32 cellular contexts compared by ENCODE assay signal in genomic region chr12:15253990-15254389, GRCh38. TPM values are rescaled to one million over a fixed set of nuclear protein-coding genes. Genes with fewer than 3 reads are reported as not detected.
"Had no signal": no experiment of that assay in that cellular context is flagged by ENCODE, and none has a peak within 500 bp of the region (broad histone marks: within the 10 kb centered on the region; RNA-seq: fewer than 3 reads in every experiment).

No MANE protein-coding gene starts in this region.

- H3K36me3 ChIP-seq: ascending aorta, Peyer's patch had no signal

- H3K27ac Mint-ChIP-seq: activated CD4-positive, alpha-beta memory T cell treated with anti-CD3 and anti-CD28 coated beads, Interleukin-2, amount 10 ng/mL, durations not matched to agents 7 days and 5 days; activated naive CD8-positive, alpha-beta T cell treated with anti-CD3 and anti-CD28 coated beads for 36 hours; activated T-cell treated with anti-CD3 and anti-CD28 coated beads, Interleukin-2, amount 50 U/mL, for 72 hours; activated T-helper 17 cell treated with anti-CD3 and anti-CD28 coated beads, Interleukin-2, amount 50 U/mL, for 72 hours had no signal

- DNase-seq: activated CD4-positive, alpha-beta memory T cell treated with anti-CD3 and anti-CD28 coated beads, Interleukin-2, amount 10 ng/mL, durations not matched to agents 7 days and 5 days; activated CD4-positive, alpha-beta T cell treated with anti-CD3 and anti-CD28 coated beads for 1 hour; activated CD4-positive, alpha-beta T cell treated with anti-CD3 and anti-CD28 coated beads for 48 hours; activated CD4-positive, CD25-positive, alpha-beta regulatory T cell; activated effector memory CD4-positive, alpha-beta T cell treated with anti-CD3 and anti-CD28 coated beads, Interleukin-2, amount 50 U/mL, for 16 hours; activated naive CD4-positive, alpha-beta T cell; activated naive CD4-positive, alpha-beta T cell treated with anti-CD3 and anti-CD28 coated beads, Interleukin-2, amount 50 U/mL, for 16 hours; activated naive CD8-positive, alpha-beta T cell treated with anti-CD3 and anti-CD28 coated beads for 36 hours; activated T-cell treated with anti-CD3 and anti-CD28 coated beads, Interleukin-2, amount 50 U/mL, for 1 hour; activated T-cell treated with anti-CD3 and anti-CD28 coated beads, Interleukin-2, amount 50 U/mL, for 72 hours; amygdala; NCI-H1092 treated with DMSO at 0.1 percent for 48 hours; NCI-H146; NCI-H187; NCI-H2029 treated with DMSO at 0.1 percent for 48 hours; NCI-H2107; NCI-H2171; NCI-H510A; NCI-H526; NCI-H774; PC-3; Peyer's patch; Right ventricle myocardium superior; SW 1271; T-helper 1 cell; T-helper 2 cell; T-helper 9 cell had no signal

- H3K4me3 Mint-ChIP-seq: activated CD4-positive, alpha-beta memory T cell treated with anti-CD3 and anti-CD28 coated beads, Interleukin-2, amount 10 ng/mL, durations not matched to agents 7 days and 5 days; activated naive CD8-positive, alpha-beta T cell treated with anti-CD3 and anti-CD28 coated beads for 36 hours; activated T-cell treated with anti-CD3 and anti-CD28 coated beads, Interleukin-2, amount 50 U/mL, for 72 hours; activated T-helper 17 cell treated with anti-CD3 and anti-CD28 coated beads, Interleukin-2, amount 50 U/mL, for 72 hours had no signal

- H3K9me3 ChIP-seq: Peyer's patch had no signal

- H3K4me3 ChIP-seq: ascending aorta, Peyer's patch had no signal

- ATAC-seq: activated T-cell treated with anti-CD3 and anti-CD28 coated beads, Interleukin-2, amount 50 U/mL, for 72 hours; activated T-helper 17 cell treated with anti-CD3 and anti-CD28 coated beads, Interleukin-2, amount 50 U/mL, for 72 hours; PC-3 had no signal

- H3K4me1 Mint-ChIP-seq: activated CD4-positive, alpha-beta memory T cell treated with anti-CD3 and anti-CD28 coated beads, Interleukin-2, amount 10 ng/mL, durations not matched to agents 7 days and 5 days; activated naive CD8-positive, alpha-beta T cell treated with anti-CD3 and anti-CD28 coated beads for 36 hours; activated T-helper 17 cell treated with anti-CD3 and anti-CD28 coated beads, Interleukin-2, amount 50 U/mL, for 72 hours had no signal

- H3K9me3 Mint-ChIP-seq: activated CD4-positive, alpha-beta memory T cell treated with anti-CD3 and anti-CD28 coated beads, Interleukin-2, amount 10 ng/mL, durations not matched to agents 7 days and 5 days had no signal

- H3K27me3 ChIP-seq: ascending aorta, Peyer's patch had no signal

- H3K27ac ChIP-seq: ascending aorta, Peyer's patch, VCaP had no signal

- H3K4me1 ChIP-seq: ascending aorta, Peyer's patch had no signal

RNA-seq across cellular contexts. Expression of gene RERG, which starts 32.8 kb away (rescaled TPM):
- total RNA-seq: activated CD4-positive, alpha-beta memory T cell treated with anti-CD3 and anti-CD28 coated beads, Interleukin-2, amount 10 ng/mL, durations not matched to agents 7 days and 5 days; activated CD8-positive, alpha-beta memory T cell treated with anti-CD3 and anti-CD28 coated beads for 36 hours; activated naive CD8-positive, alpha-beta T cell treated with anti-CD3 and anti-CD28 coated beads for 36 hours; activated T-cell treated with anti-CD3 and anti-CD28 coated beads, Interleukin-2, amount 50 U/mL, for 72 hours; activated T-helper 17 cell treated with anti-CD3 and anti-CD28 coated beads, Interleukin-2, amount 50 U/mL, for 72 hours; M059J; PC-3 had no signal
